ENCODE assay signal across 10 cellular contexts in genomic region chr3:11626084-11626463, GRCh38. TPM values are rescaled to one million over a fixed set of nuclear protein-coding genes. Genes with fewer than 3 reads are reported as not detected.
A peak's percentile ranks its signal among the peaks of the same experiment; 100 is the strongest.
DNase-seq lines count a peak whose midpoint lies in the region; ATAC-seq and TF ChIP-seq lines count a peak whose summit lies in the region.
"Had no signal": no experiment of that assay in that cellular context is flagged by ENCODE, and none has a peak within 500 bp of the region (broad histone marks: within the 10 kb centered on the region; RNA-seq: fewer than 3 reads in every experiment).

No MANE protein-coding gene starts in this region.

- H3K9me3 ChIP-seq in A673 (ENCODE audit: low read depth, low read length, poor library complexity, severe bottlenecking), result no peaks in the 10 kb centered on the region
- H3K9me3 ChIP-seq in GM23248 (ENCODE audit: low read depth), result no peaks in the 10 kb centered on the region

- no TSS peak for BruUV-seq in A673 (replicated peaks; lab: Mats Ljungman, UMichigan)

- no peaks in the 10 kb centered on the region for H3K27me3 Mint-ChIP-seq in activated naive CD4-positive, alpha-beta T cell treated with anti-CD3 and anti-CD28 coated beads, Interleukin-2, amount 50 U/mL, for 24 hours

- H3K4me1 Mint-ChIP-seq in activated naive CD4-positive, alpha-beta T cell treated with anti-CD3 and anti-CD28 coated beads, Interleukin-2, amount 50 U/mL, for 24 hours, result peaks cover 71% of the 10 kb centered on the region

- DNase-seq in stimulated activated CD4-positive, alpha-beta T cell treated with anti-CD3 and anti-CD28 coated beads, Interleukin-4, amount 100 ng/mL, for 24 hours, result peak; percentile 29
- no peak for DNase-seq in stimulated activated CD4-positive, alpha-beta T cell treated with anti-CD3 and anti-CD28 coated beads, Interleukin-1b, Interleukin-23, amount 100 ng/mL, for 48 hours
- DNase-seq in anterior cingulate cortex (lab: John Stamatoyannopoulos, UW), result no peak
- DNase-seq in A673 (ENCODE audit: low spot score), result no peak
- DNase-seq in iPS-NIHi11 (ENCODE audit: low spot score), result no peak
- DNase-seq in GM23248, result no peak
- DNase-seq: nucleus accumbens had no signal

- in situ Hi-C loops in GM23248 (cut with MboI), result no loop called here

- peaks cover 3% of the 10 kb centered on the region for H3K36me3 Mint-ChIP-seq in activated naive CD4-positive, alpha-beta T cell treated with anti-CD3 and anti-CD28 coated beads, Interleukin-2, amount 50 U/mL, for 24 hours

- H3K27ac ChIP-seq in A673 (ENCODE audit: low read depth, low read length, poor library complexity, severe bottlenecking), result no peak overlapping the region
- no peak overlapping the region for H3K27ac ChIP-seq in GM23248
- H3K27ac ChIP-seq: BLaER1 had no signal

- CTCF ChIA-PET in A673 (lab: Charles Lee), result no interaction called here

- H3K36me3 ChIP-seq in A673 (ENCODE audit: insufficient read depth, low read length, poor library complexity, severe bottlenecking) (no peaks in the 10 kb centered on the region), GM23248 (ENCODE audit: low read depth) (no peaks in the 10 kb centered on the region)

- H3K4me1 ChIP-seq in A673 (ENCODE audit: insufficient read depth, low read length, poor library complexity, severe bottlenecking) (peaks cover 10% of the 10 kb centered on the region), GM23248 (ENCODE audit: insufficient read depth) (peaks cover 14% of the 10 kb centered on the region)

- peaks cover 100% of the 10 kb centered on the region for H3K79me2 ChIP-seq in GM23248 (ENCODE audit: insufficient read depth)

- peak overlapping the region; percentile 91 for H3K27ac Mint-ChIP-seq in activated naive CD4-positive, alpha-beta T cell treated with anti-CD3 and anti-CD28 coated beads, Interleukin-2, amount 50 U/mL, for 24 hours

- no peak overlapping the region for H2AFZ ChIP-seq in GM23248

- no peak overlapping the region for H3K4me2 ChIP-seq in GM23248 (ENCODE audit: unreplicated experiment)
- H3K4me2 ChIP-seq: BLaER1 had no signal

- H3K4me3 Mint-ChIP-seq in activated naive CD4-positive, alpha-beta T cell treated with anti-CD3 and anti-CD28 coated beads, Interleukin-2, amount 50 U/mL, for 24 hours, result peak overlapping the region; percentile 86

- H3F3A ChIP-seq in GM23248 (ENCODE audit: insufficient read depth), result peaks cover 14% of the 10 kb centered on the region

- no peaks in the 10 kb centered on the region for H3K9me3 Mint-ChIP-seq in activated naive CD4-positive, alpha-beta T cell treated with anti-CD3 and anti-CD28 coated beads, Interleukin-2, amount 50 U/mL, for 24 hours

- intact Hi-C loops in A673 (cut with micrococcal nuclease; ENCODE audit: unreplicated experiment), result no loop called here

- H3K27me3 ChIP-seq in A673 (replicated peaks; ENCODE audit: insufficient read depth, low read depth, low read length, poor library complexity), result no peaks in the 10 kb centered on the region
- H3K27me3 ChIP-seq in GM23248 (replicated peaks; ENCODE audit: insufficient read depth), result no peaks in the 10 kb centered on the region
- H3K27me3 ChIP-seq: BLaER1 had no signal

- 0 out of 2 replicates have a peak, but pooled peaks cover 4% of the 10 kb centered on the region for H3K9me2 ChIP-seq in GM23248 (ENCODE audit: insufficient read depth)

- POLR2A ChIA-PET in A673 (lab: Charles Lee; ENCODE audit: low non-redundant PET), result interaction anchor here (0.6 kb wide), 1 partner anchor 22 kb away, joined by 3 read pairs; no protein-coding TSS in a partner anchor

- peak; percentile 51 for ATAC-seq in HG03280 (IDR thresholded peaks at IDR 0.05; ENCODE audit: unreplicated experiment)

- H3K9ac ChIP-seq in GM23248, result no peak overlapping the region
- H3K9ac ChIP-seq: BLaER1 had no signal

- TF ChIP-seq CTCF in A673 (conservative IDR thresholded peaks at IDR 0.05; ENCODE audit: low read depth, low read length), result no peak

- H3K4me3 ChIP-seq in A673 (ENCODE audit: low read depth, low read length, poor library complexity, severe bottlenecking) (no peak overlapping the region), GM23248 (no peak overlapping the region)
- H3K4me3 ChIP-seq: BLaER1 had no signal

- H4K20me1 ChIP-seq in GM23248 (ENCODE audit: insufficient read depth), result peaks cover 11% of the 10 kb centered on the region; the same call in 1 of the 2 replicates

- 64 to 73% methylated on average over 2 of the region's 2 CpGs for WGBS in GM23248 (ENCODE audit: low coverage in 1 of 2, low lambda C conversion rate in 2 of 2, missing lambda C conversion rate in 2 of 2), 2 experiments

RNA-seq across cellular contexts. Expression of gene VGLL4, which starts 17.6 kb away (rescaled TPM):
- 41.2 and 41.4 TPM in 2 replicates for total RNA-seq in A673 (2021)
- 46.5 and 54.9 TPM in 2 replicates for total RNA-seq in GM23248 (2014; rRNA removed; shearing (Covaris generic))
- 30.9 and 32.4 TPM in 2 replicates for polyA plus RNA-seq in GM23248 (2016; fragmentation: Nextera tagmentation; extraction: Ambion mirVana)
